20 cellular contexts compared by ENCODE assay signal in the genomic region with DNA sequence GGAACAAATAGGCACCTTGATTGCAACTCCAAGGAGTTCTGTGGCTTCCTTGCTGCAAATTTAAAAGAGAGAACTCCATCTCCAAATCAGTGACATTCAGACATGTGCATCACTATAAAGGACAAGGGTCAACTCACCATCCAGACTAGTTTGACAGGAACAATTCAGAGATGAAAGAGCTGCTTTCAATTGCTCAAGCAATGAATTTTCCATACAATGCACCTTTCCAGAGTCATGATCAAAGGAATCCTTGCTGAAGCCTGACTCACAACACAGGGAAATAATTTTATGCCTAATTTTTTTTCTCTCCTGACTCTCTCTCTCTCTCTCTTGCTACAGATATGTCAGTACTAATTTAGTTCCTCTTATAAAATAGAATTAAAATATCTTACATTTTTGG.
"Had no signal": no experiment of that assay in that cellular context is flagged by ENCODE, and none has a peak within 500 bp of the region (broad histone marks: within the 10 kb centered on the region; RNA-seq: fewer than 3 reads in every experiment).

No MANE protein-coding gene starts in this region.

- H3K27me3 ChIP-seq: SJSA1 had no signal

- H3K4me1 ChIP-seq: SJSA1 had no signal

- H3K27ac ChIP-seq: SJSA1, SK-N-MC had no signal

- H3K36me3 ChIP-seq: SJSA1 had no signal

- H3K4me3 ChIP-seq: SJSA1, SK-N-MC had no signal

- DNase-seq: KBM-7, MV-4-11, NCI-H1048, NCI-H1105, NCI-H1417, NCI-H1436 treated with DMSO at 0.1 percent for 48 hours, NCI-H1694, NCI-H1930, NCI-H2081, NCI-H2107, NCI-H2227 treated with DMSO at 0.1 percent for 48 hours, NCI-H524, NCI-H526 treated with DMSO at 0.1 percent for 48 hours, NCI-H748 treated with DMSO at 0.1 percent for 48 hours, Right ventricle myocardium superior, RPMI8226, SIG-M5 had no signal

- FAIRE-seq: RCC 7860 had no signal
